ENCODE assay signal across 13 cellular contexts in genomic region chr15:66940368-66940767, GRCh38.
A peak's percentile ranks its signal among the peaks of the same experiment; 100 is the strongest.
DNase-seq lines count a peak whose midpoint lies in the region; ATAC-seq and TF ChIP-seq lines count a peak whose summit lies in the region.
"Had no signal": no experiment of that assay in that cellular context is flagged by ENCODE, and none has a peak within 500 bp of the region (broad histone marks: within the 10 kb centered on the region; RNA-seq: fewer than 3 reads in every experiment).

No MANE protein-coding gene starts in this region.

- H2AK5ac ChIP-seq in IMR-90 (ENCODE audit: low read depth, low read length): peak overlapping the region; percentile 62; the same call in 1 of the 2 replicates

- WGBS in IMR-90 (ENCODE audit: extremely low coverage in 2 of 2, insufficient read length in 1 of 2), 2 experiments: no CpG with 5 or more reads among the region's 2 CpGs
- WGBS in right cardiac atrium: 89% methylated on average over 2 of the region's 2 CpGs

- no peak overlapping the region for H3K4ac ChIP-seq in IMR-90 (ENCODE audit: low read depth, low read length)

- no peak overlapping the region for H2BK20ac ChIP-seq in IMR-90 (ENCODE audit: low read depth, low read length)

- intact Hi-C loops in IMR-90 (cut with micrococcal nuclease) (loop anchor here (10.0 kb wide), 1 partner anchor 204 kb away; no protein-coding TSS in a partner anchor), right cardiac atrium (cut with DNase I) (loop anchor here (10.0 kb wide), 4 partner anchors 124 to 894 kb away; partner anchors contain the start of gene SMAD3 (in 1 of the 4))

- H3K4me1 ChIP-seq in IMR-90 (ENCODE audit: control insufficient read depth, insufficient read depth, low read length) (peaks cover 13% of the 10 kb centered on the region; the same call in 1 of the 2 replicates), right cardiac atrium (ENCODE audit: control insufficient read depth, insufficient read depth, low read length) (no peaks in the 10 kb centered on the region)

- TF ChIP-seq POLR2A in IMR-90 (IDR thresholded peaks at IDR 0.05; ENCODE audit: low read depth, low read length): no peak

- peaks cover 3% of the 10 kb centered on the region; the same call in 1 of the 2 replicates for H3K9me1 ChIP-seq in IMR-90 (ENCODE audit: insufficient read depth, low read length)

- in situ Hi-C loops in IMR-90 (cut with MboI; ENCODE audit: low sequenced_read_pairs): loop anchor here (5.0 to 10.0 kb wide), 2 partner anchors 254 to 897 kb away; no protein-coding TSS in a partner anchor

- peak; percentile 50 for ATAC-seq in GM18909 (IDR thresholded peaks at IDR 0.05; ENCODE audit: poor library complexity, unreplicated experiment)
- no peak; the same call in 1 of the 2 replicates for ATAC-seq in IMR-90 (ENCODE audit: low read depth)
- no peak for ATAC-seq in GM18907 (IDR thresholded peaks at IDR 0.05; ENCODE audit: unreplicated experiment)
- no peak for ATAC-seq in right cardiac atrium
- ATAC-seq: T-helper 17 cell had no signal

- H3K4me2 ChIP-seq in IMR-90 (ENCODE audit: low read depth, low read length): no peak overlapping the region; the same call in 1 of the 2 replicates

- H2BK120ac ChIP-seq in IMR-90 (ENCODE audit: low read depth, low read length): no peak overlapping the region

- H3K79me1 ChIP-seq in IMR-90 (ENCODE audit: low read depth in 1 of 2, low read length in 2 of 2): no peaks in the 10 kb centered on the region

- H2BK5ac ChIP-seq in IMR-90 (ENCODE audit: low read depth, low read length, poor library complexity, severe bottlenecking): no peak overlapping the region

- no peak for TF ChIP-seq RAD21 in IMR-90 (IDR thresholded peaks at IDR 0.05; ENCODE audit: low read length)

- H3K9me3 ChIP-seq in IMR-90 (ENCODE audit: control insufficient read depth, insufficient read depth, low read length) (peaks cover 2% of the 10 kb centered on the region; the same call in 1 of the 2 replicates), right cardiac atrium (ENCODE audit: control insufficient read depth, low read length) (no peaks in the 10 kb centered on the region)

- H3K56ac ChIP-seq in IMR-90 (ENCODE audit: extremely low read depth, insufficient read depth, low read length): no peak overlapping the region

- DNase-seq in EH (ENCODE audit: low read depth) (peak; percentile 48), IMR-90 (peak; percentile 62), epithelial cell of prostate (ENCODE audit: low read depth, low spot score) (peak; percentile 61), NCI-H2171 (lab: John Stamatoyannopoulos, UW) (no peak), NCI-H82 (lab: John Stamatoyannopoulos, UW) (no peak), right cardiac atrium (no peak)
- DNase-seq: COR-L47; effector memory CD4-positive, alpha-beta T cell; immature natural killer cell; NCI-H1930; T-helper 17 cell had no signal

- H3K4me3 ChIP-seq in IMR-90 (ENCODE audit: insufficient read depth, low read depth, low read length) (no peak overlapping the region), right cardiac atrium (ENCODE audit: low read length) (no peak overlapping the region)

- H4K5ac ChIP-seq in IMR-90 (ENCODE audit: low read depth, low read length): no peak overlapping the region

- no peak for TF ChIP-seq CTCF in IMR-90 (conservative IDR thresholded peaks at IDR 0.05; ENCODE audit: low read depth, low read length)

- no peaks in the 10 kb centered on the region for H3K36me3 ChIP-seq in IMR-90 (ENCODE audit: control insufficient read depth, insufficient read depth, low read length)

- H2AFZ ChIP-seq in IMR-90 (replicated peaks; ENCODE audit: low read length, poor library complexity): no peak overlapping the region

- H3K23ac ChIP-seq in IMR-90 (ENCODE audit: low read depth, low read length): no peak overlapping the region; the same call in 1 of the 2 replicates

- no peak overlapping the region for H4K8ac ChIP-seq in IMR-90 (ENCODE audit: low read depth in 2 of 2, low read length in 2 of 2)

- no peak overlapping the region for H2AK9ac ChIP-seq in IMR-90 (replicated peaks; ENCODE audit: low read depth, low read length, poor library complexity)

- no peak overlapping the region for H2BK15ac ChIP-seq in IMR-90 (ENCODE audit: low read depth, low read length)

- CTCF ChIA-PET in IMR-90 (lab: Yijun Ruan, JAX): no interaction called here

- POLR2A ChIA-PET in IMR-90 (lab: Charles Lee; ENCODE audit: unreplicated experiment): no interaction called here

- no peak overlapping the region for H3K18ac ChIP-seq in IMR-90 (ENCODE audit: low read depth, low read length)

- no TSS peak for BruUV-seq in IMR-90 (replicated peaks; lab: Mats Ljungman, UMichigan)

- no peak overlapping the region for H3K14ac ChIP-seq in IMR-90 (replicated peaks; ENCODE audit: low read depth, low read length)

- H3K27ac ChIP-seq in IMR-90 (ENCODE audit: insufficient read depth, low read length) (no peak overlapping the region), epithelial cell of prostate (peak overlapping the region; percentile 7), right cardiac atrium (ENCODE audit: low read length) (no peak overlapping the region)

- no peak overlapping the region for H3K9ac ChIP-seq in IMR-90 (ENCODE audit: low read depth, low read length)

- no peaks in the 10 kb centered on the region for H3K27me3 ChIP-seq in IMR-90 (ENCODE audit: control insufficient read depth, insufficient read depth, low read length)
- no peaks in the 10 kb centered on the region for H3K27me3 ChIP-seq in right cardiac atrium (ENCODE audit: control insufficient read depth, insufficient read depth)

- no peak overlapping the region for H4K91ac ChIP-seq in IMR-90 (ENCODE audit: insufficient read depth, low read depth, low read length)

- dilution Hi-C loops in IMR-90 (cut with HindIII; ENCODE audit: low sequenced_read_pairs, unreplicated experiment): no loop called here

- H4K20me1 ChIP-seq in IMR-90 (ENCODE audit: insufficient read depth, low read length): no peaks in the 10 kb centered on the region

TF ChIP-seq in IMR-90, 13 proteins besides CTCF, POLR2A, EP300 and RAD21:
- TF ChIP-seq MAZ (IDR thresholded peaks at IDR 0.05; ENCODE audit: borderline replicate concordance, low read depth, low read length): no peak
- TF ChIP-seq MAFK (IDR thresholded peaks at IDR 0.05; ENCODE audit: low read depth, low read length): no peak
- TF ChIP-seq FOS (IDR thresholded peaks at IDR 0.05; ENCODE audit: low read depth, low read length): 0 out of 2 replicates have a peak, but pooled peaks have one; percentile 16
- TF ChIP-seq RFX5 (IDR thresholded peaks at IDR 0.05; ENCODE audit: low read depth, low read length): no peak
- no peak for TF ChIP-seq BHLHE40 (IDR thresholded peaks at IDR 0.05; ENCODE audit: low read depth, low read length)
- no peak for TF ChIP-seq MXI1 (IDR thresholded peaks at IDR 0.05; ENCODE audit: borderline replicate concordance, low read depth, low read length)

Comparison
In these comparisons a context has a peak if more than half of its experiments do, and no peak if none do; other contexts are left out.
1. DNase-seq: peak in EH (single experiment), IMR-90 (single experiment) and epithelial cell of prostate (single experiment); none in NCI-H2171 (single experiment), NCI-H82 (single experiment) and right cardiac atrium (0 of 3).